Comparison of ENCODE assay signal across 22 cellular contexts in the genomic region with DNA sequence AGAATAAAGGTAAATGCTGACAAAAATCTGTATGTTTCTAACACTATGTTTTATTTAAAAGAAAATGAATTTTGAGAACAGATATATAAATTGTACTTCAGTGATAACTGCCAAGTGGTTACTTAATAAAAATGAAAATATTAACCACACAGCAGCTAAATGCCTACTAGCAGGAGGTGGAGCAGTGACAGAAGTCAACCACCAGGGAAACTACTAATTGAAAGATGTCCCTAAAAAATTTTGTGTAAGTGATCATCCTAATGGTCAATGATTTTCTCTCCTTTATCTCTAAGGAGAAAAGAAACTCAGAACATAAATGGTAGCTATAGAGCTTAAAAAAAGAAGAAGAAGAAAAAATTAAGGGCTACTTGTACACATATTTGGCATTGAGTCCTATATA. TPM values are rescaled to one million over a fixed set of nuclear protein-coding genes. Genes with fewer than 3 reads are reported as not detected.
DNase-seq lines count a peak whose midpoint lies in the region; ATAC-seq and TF ChIP-seq lines count a peak whose summit lies in the region.
"Had no signal": no experiment of that assay in that cellular context is flagged by ENCODE, and none has a peak within 500 bp of the region (broad histone marks: within the 10 kb centered on the region; RNA-seq: fewer than 3 reads in every experiment).

No MANE protein-coding gene starts in this region.

- no peaks in the 10 kb centered on the region for H3K27me3 Mint-ChIP-seq in activated CD4-positive, alpha-beta T cell treated with anti-CD3 and anti-CD28 coated beads for 36 hours
- H3K27me3 Mint-ChIP-seq: activated CD4-positive, alpha-beta T cell treated with anti-CD3 and anti-CD28 coated beads, Interleukin-2, amount 10 ng/mL, durations not matched to agents 24 days and 14 days had no signal

- no peaks in the 10 kb centered on the region for H3K9me3 Mint-ChIP-seq in activated CD4-positive, alpha-beta T cell treated with anti-CD3 and anti-CD28 coated beads for 36 hours (ENCODE audit: low read depth)
- H3K9me3 Mint-ChIP-seq: activated CD4-positive, alpha-beta T cell treated with anti-CD3 and anti-CD28 coated beads, Interleukin-2, amount 10 ng/mL, durations not matched to agents 24 days and 14 days; activated naive CD4-positive, alpha-beta T cell treated with anti-CD3 and anti-CD28 coated beads for 36 hours had no signal

- H3K27ac Mint-ChIP-seq in activated CD4-positive, alpha-beta T cell treated with anti-CD3 and anti-CD28 coated beads for 36 hours = no peak overlapping the region
- H3K27ac Mint-ChIP-seq: activated CD4-positive, alpha-beta T cell treated with anti-CD3 and anti-CD28 coated beads, Interleukin-2, amount 10 ng/mL, durations not matched to agents 24 days and 14 days; activated naive CD4-positive, alpha-beta T cell treated with anti-CD3 and anti-CD28 coated beads for 36 hours had no signal

- CTCF ChIA-PET in activated CD4-positive, alpha-beta T cell treated with anti-CD3 and anti-CD28 coated beads for 36 hours (lab: Charles Lee) = interaction anchor here (0.8 to 2.1 kb wide), 5 partner anchors 15 to 63 kb away, joined by 3 to 8 read pairs (median 3); no protein-coding TSS in a partner anchor

- ATAC-seq in HG02884 (IDR thresholded peaks at IDR 0.05; ENCODE audit: unreplicated experiment) = peak; percentile 8
- peak; percentile 36 for ATAC-seq in foreskin keratinocyte
- no peak for ATAC-seq in GM19324 (IDR thresholded peaks at IDR 0.05; ENCODE audit: low FRiP score, unreplicated experiment)
- no peak for ATAC-seq in activated CD4-positive, alpha-beta T cell treated with anti-CD3 and anti-CD28 coated beads for 36 hours
- ATAC-seq: sciatic nerve had no signal

- DNase-seq in ELR (ENCODE audit: low read depth) (peak; percentile 7), RKO (ENCODE audit: low spot score) (peak; percentile 25), foreskin keratinocyte (no peak), C1 segment of cervical spinal cord (lab: John Stamatoyannopoulos, UW) (no peak), DMS79 treated with DMSO at 0.1 percent for 48 hours (lab: John Stamatoyannopoulos, UW) (no peak)
- DNase-seq in activated CD4-positive, alpha-beta T cell treated with anti-CD3 and anti-CD28 coated beads for 36 hours = no peak
- DNase-seq: activated CD4-positive, alpha-beta T cell treated with anti-CD3 and anti-CD28 coated beads, Interleukin-2, amount 10 ng/mL, durations not matched to agents 24 days and 14 days; activated naive CD4-positive, alpha-beta T cell treated with anti-CD3 and anti-CD28 coated beads for 36 hours; COR-L47; esophagus squamous epithelium; hippocampal formation; kidney glomerular epithelial cell; NCI-H146; NCI-H446; nucleus accumbens; SJCRH30; T-helper 9 cell had no signal

- H3K4me1 ChIP-seq in foreskin keratinocyte = no peaks in the 10 kb centered on the region
- H3K4me1 ChIP-seq: esophagus squamous epithelium, SJCRH30 had no signal

- peaks cover 19% of the 10 kb centered on the region for H3K36me3 Mint-ChIP-seq in activated CD4-positive, alpha-beta T cell treated with anti-CD3 and anti-CD28 coated beads for 36 hours (ENCODE audit: low read depth)

- intact Hi-C loops in activated CD4-positive, alpha-beta T cell treated with anti-CD3 and anti-CD28 coated beads for 36 hours (cut with DNase I, micrococcal nuclease) = no loop called here

- TF ChIP-seq CTCF in foreskin keratinocyte (conservative IDR thresholded peaks at IDR 0.05) = no peak

- H3K27me3 ChIP-seq in foreskin keratinocyte = no peaks in the 10 kb centered on the region
- H3K27me3 ChIP-seq: esophagus squamous epithelium, SJCRH30 had no signal

- H3K4me3 Mint-ChIP-seq in activated CD4-positive, alpha-beta T cell treated with anti-CD3 and anti-CD28 coated beads for 36 hours = no peak overlapping the region
- H3K4me3 Mint-ChIP-seq: activated CD4-positive, alpha-beta T cell treated with anti-CD3 and anti-CD28 coated beads, Interleukin-2, amount 10 ng/mL, durations not matched to agents 24 days and 14 days; activated naive CD4-positive, alpha-beta T cell treated with anti-CD3 and anti-CD28 coated beads for 36 hours had no signal

- POLR2A ChIA-PET in activated CD4-positive, alpha-beta T cell treated with anti-CD3 and anti-CD28 coated beads for 36 hours (lab: Charles Lee) = no interaction called here

- no peaks in the 10 kb centered on the region for H3K4me1 Mint-ChIP-seq in activated CD4-positive, alpha-beta T cell treated with anti-CD3 and anti-CD28 coated beads for 36 hours
- H3K4me1 Mint-ChIP-seq: activated CD4-positive, alpha-beta T cell treated with anti-CD3 and anti-CD28 coated beads, Interleukin-2, amount 10 ng/mL, durations not matched to agents 24 days and 14 days had no signal

- H3K27ac ChIP-seq in foreskin keratinocyte = no peak overlapping the region
- H3K27ac ChIP-seq: esophagus squamous epithelium, SJCRH30 had no signal

RNA-seq across cellular contexts. Expression of gene WNT16, which starts 22.9 kb away (rescaled TPM):
- not detected in 2 replicates for total RNA-seq in foreskin keratinocyte
- not detected in 2 replicates for polyA plus RNA-seq in foreskin keratinocyte
- total RNA-seq in activated CD4-positive, alpha-beta T cell treated with anti-CD3 and anti-CD28 coated beads for 36 hours = not detected
- total RNA-seq: activated CD4-positive, alpha-beta T cell treated with anti-CD3 and anti-CD28 coated beads, Interleukin-2, amount 10 ng/mL, durations not matched to agents 24 days and 14 days; activated naive CD4-positive, alpha-beta T cell treated with anti-CD3 and anti-CD28 coated beads for 36 hours; dermis microvascular lymphatic vessel endothelial cell; HT-29; sciatic nerve had no signal

RNA-seq across cellular contexts. Expression of gene FAM3C, which starts 44.4 kb away (rescaled TPM):
- total RNA-seq in foreskin keratinocyte = 43.5 and 49.6 TPM in 2 replicates
- polyA plus RNA-seq in foreskin keratinocyte = 27.3 and 36.0 TPM in 2 replicates
- 10 to 100 TPM; 13.3 to 14.9 TPM for total RNA-seq in activated CD4-positive, alpha-beta T cell treated with anti-CD3 and anti-CD28 coated beads for 36 hours

Comparison
In these comparisons a context has a peak if more than half of its experiments do, and no peak if none do; other contexts are left out.
1. DNase-seq: peak in ELR (single experiment) and RKO (single experiment); none in foreskin keratinocyte (0 of 2), C1 segment of cervical spinal cord (0 of 14), activated CD4-positive, alpha-beta T cell treated with anti-CD3 and anti-CD28 coated beads for 36 hours (single experiment) and DMS79 treated with DMSO at 0.1 percent for 48 hours (single experiment).
2. ATAC-seq: peak in HG02884 (single experiment) and foreskin keratinocyte (single experiment); none in GM19324 (single experiment) and activated CD4-positive, alpha-beta T cell treated with anti-CD3 and anti-CD28 coated beads for 36 hours (single experiment).